Comparison of ENCODE assay signal across 8 cellular contexts in genomic region chr14:69107407-69108003, GRCh38. TPM values are rescaled to one million over a fixed set of nuclear protein-coding genes. Genes with fewer than 3 reads are reported as not detected.
DNase-seq lines count a peak whose midpoint lies in the region; ATAC-seq and TF ChIP-seq lines count a peak whose summit lies in the region.

No MANE protein-coding gene starts in this region.

- H3K36me3 Mint-ChIP-seq in activated B cell treated with CpG ODN at 0.5 μM for 24 hours (ENCODE audit: low read depth) = peaks cover 69% of the 10 kb centered on the region

- H3K9me3 ChIP-seq in gastroesophageal sphincter = no peaks in the 10 kb centered on the region

- POLR2A ChIA-PET in activated B cell treated with CpG ODN at 0.5 μM for 24 hours (lab: Charles Lee) = interaction anchor here (1.0 kb wide), 1 partner anchor 293 kb away, joined by 3 read pairs; no protein-coding TSS in a partner anchor

- TF ChIP-seq EP300 in gastroesophageal sphincter (IDR thresholded peaks at IDR 0.05) = no peak

- no peaks in the 10 kb centered on the region for H3K4me1 Mint-ChIP-seq in activated B cell treated with CpG ODN at 0.5 μM for 24 hours

- H3K27ac Mint-ChIP-seq in activated B cell treated with CpG ODN at 0.5 μM for 24 hours = no peak overlapping the region

- no peak overlapping the region for H3K4me3 Mint-ChIP-seq in activated B cell treated with CpG ODN at 0.5 μM for 24 hours

- ATAC-seq in activated B cell treated with CpG ODN at 0.5 μM for 24 hours (ENCODE audit: low read depth) (peak; percentile 50), gastroesophageal sphincter (peak; percentile 69), HG03097 (IDR thresholded peaks at IDR 0.05; ENCODE audit: low FRiP score, unreplicated experiment) (no peak)

- DNase-seq in COLO829 (ENCODE audit: low spot score) (peak; percentile 40), H4 (ENCODE audit: low spot score) (peak; percentile 71), NCI-H2171 treated with DMSO at 0.1 percent for 48 hours (lab: John Stamatoyannopoulos, UW) (peak; percentile 81), activated B cell treated with CpG ODN at 0.5 μM for 24 hours (no peak), retina (peak; percentile 30), GOT3 (lab: John Stamatoyannopoulos, UW) (no peak)

- intact Hi-C loops in activated B cell treated with CpG ODN at 0.5 μM for 24 hours (cut with micrococcal nuclease) = loop anchor here (1.0 to 5.0 kb wide), 6 partner anchors 196 to 1270 kb away; no protein-coding TSS in a partner anchor

- TF ChIP-seq POLR2A in gastroesophageal sphincter (IDR thresholded peaks at IDR 0.05) = no peak

- no peaks in the 10 kb centered on the region for H3K9me3 Mint-ChIP-seq in activated B cell treated with CpG ODN at 0.5 μM for 24 hours

- 19 to 29% methylated on average over 3 of the region's 3 CpGs for WGBS in gastroesophageal sphincter (ENCODE audit: low coverage in 1 of 2), 2 donors

- H3K36me3 ChIP-seq in gastroesophageal sphincter = peaks cover 0 to 61% of the 10 kb centered on the region in 2 donors

- H3K27ac ChIP-seq in gastroesophageal sphincter = peak overlapping the region in 2 of 4 donors; percentile 22 to 59

- CTCF ChIA-PET in activated B cell treated with CpG ODN at 0.5 μM for 24 hours (lab: Charles Lee) = interaction anchor here (0.9 to 3.7 kb wide), 12 partner anchors 15 to 1270 kb away, joined by 3 to 17 read pairs (median 6); no protein-coding TSS in a partner anchor

- no peaks in the 10 kb centered on the region for H3K27me3 Mint-ChIP-seq in activated B cell treated with CpG ODN at 0.5 μM for 24 hours

- H3K4me1 ChIP-seq in gastroesophageal sphincter = peaks cover 0 to 26% (median 0%) of the 10 kb centered on the region in 3 donors

- H3K27me3 ChIP-seq in gastroesophageal sphincter = no peaks in the 10 kb centered on the region

- no peak overlapping the region for H3K4me3 ChIP-seq in gastroesophageal sphincter

- TF ChIP-seq CTCF in activated B cell treated with CpG ODN at 0.5 μM for 24 hours (IDR thresholded peaks at IDR 0.05) = no peak
- peak; percentile 41 to 92 (median 82) for TF ChIP-seq CTCF in gastroesophageal sphincter (IDR thresholded peaks at IDR 0.05)

RNA-seq across cellular contexts. Expression of gene DCAF5, which starts 45.4 kb away (rescaled TPM):
- total RNA-seq in H4 (2014; rRNA removed; shearing (Covaris generic)) = 9.3 and 16.9 TPM in 2 replicates
- total RNA-seq in activated B cell treated with CpG ODN at 0.5 μM for 24 hours = 44.4 and 50.8 TPM in 2 replicates
- 10 to 100 TPM; 31.0 to 63.6 (median 36.9) TPM for total RNA-seq in gastroesophageal sphincter

Comparison
In these comparisons a context has a peak if more than half of its experiments do, and no peak if none do; other contexts are left out.
1. DNase-seq: peak in COLO829 (single experiment), H4 (single experiment), NCI-H2171 treated with DMSO at 0.1 percent for 48 hours (single experiment) and retina (single experiment); none in activated B cell treated with CpG ODN at 0.5 μM for 24 hours (single experiment) and GOT3 (single experiment).